ENCODE assay signal across 21 cellular contexts in genomic region chr1:8263806-8264205, GRCh38.
"Had no signal": no experiment of that assay in that cellular context is flagged by ENCODE, and none has a peak within 500 bp of the region (broad histone marks: within the 10 kb centered on the region; RNA-seq: fewer than 3 reads in every experiment).

No MANE protein-coding gene starts in this region.

- H3K27ac Mint-ChIP-seq: dendritic cell treated with granulocyte-macrophage colony-stimulating factor and Interleukin-4, amounts not matched to agents 40 ng/mL and 50 ng/mL, for 4 days; immature natural killer cell; naive B cell; nephron; type B pancreatic cell had no signal

- H3K4me3 Mint-ChIP-seq: dendritic cell treated with granulocyte-macrophage colony-stimulating factor and Interleukin-4, amounts not matched to agents 40 ng/mL and 50 ng/mL, for 4 days; effector memory CD8-positive, alpha-beta T cell; immature natural killer cell; naive B cell; nephron; type B pancreatic cell had no signal

- FAIRE-seq: colon, frontal cortex, keratinocyte, urothelium cell line had no signal

- H3K4me2 ChIP-seq: smooth muscle cell had no signal

- H3K27ac ChIP-seq: heart right ventricle, left ventricle myocardium inferior, parathyroid adenoma had no signal

- H3K9me3 ChIP-seq: heart right ventricle, left ventricle myocardium inferior had no signal

- DNase-seq: effector memory CD8-positive, alpha-beta T cell; erythroblast; heart right ventricle; immature natural killer cell; left cardiac atrium; left ventricle myocardium inferior; mesenchymal stem cell; naive B cell; occipital lobe; stimulated activated CD4-positive, alpha-beta T cell treated with anti-CD3 and anti-CD28 coated beads, Interleukin-2, amount 100 ng/mL, for 48 hours; stimulated activated naive CD4-positive, alpha-beta T cell treated with Interleukin-2 at 50 U/mL for 16 hours had no signal

- H3K79me2 ChIP-seq: parathyroid adenoma had no signal

- H3K9ac ChIP-seq: parathyroid adenoma had no signal

- H2AFZ ChIP-seq: parathyroid adenoma had no signal

- H3K4me3 ChIP-seq: heart right ventricle, left ventricle myocardium inferior, lung, smooth muscle cell had no signal

- H3K36me3 Mint-ChIP-seq: immature natural killer cell, naive B cell, type B pancreatic cell had no signal

- ATAC-seq: effector memory CD8-positive, alpha-beta T cell; heart right ventricle; left cardiac atrium had no signal

- H3K9me3 Mint-ChIP-seq: effector memory CD8-positive, alpha-beta T cell; immature natural killer cell; nephron had no signal

- H3K36me3 ChIP-seq: heart right ventricle, left ventricle myocardium inferior had no signal

- H3K27me3 Mint-ChIP-seq: type B pancreatic cell had no signal
